In the genomic region with DNA sequence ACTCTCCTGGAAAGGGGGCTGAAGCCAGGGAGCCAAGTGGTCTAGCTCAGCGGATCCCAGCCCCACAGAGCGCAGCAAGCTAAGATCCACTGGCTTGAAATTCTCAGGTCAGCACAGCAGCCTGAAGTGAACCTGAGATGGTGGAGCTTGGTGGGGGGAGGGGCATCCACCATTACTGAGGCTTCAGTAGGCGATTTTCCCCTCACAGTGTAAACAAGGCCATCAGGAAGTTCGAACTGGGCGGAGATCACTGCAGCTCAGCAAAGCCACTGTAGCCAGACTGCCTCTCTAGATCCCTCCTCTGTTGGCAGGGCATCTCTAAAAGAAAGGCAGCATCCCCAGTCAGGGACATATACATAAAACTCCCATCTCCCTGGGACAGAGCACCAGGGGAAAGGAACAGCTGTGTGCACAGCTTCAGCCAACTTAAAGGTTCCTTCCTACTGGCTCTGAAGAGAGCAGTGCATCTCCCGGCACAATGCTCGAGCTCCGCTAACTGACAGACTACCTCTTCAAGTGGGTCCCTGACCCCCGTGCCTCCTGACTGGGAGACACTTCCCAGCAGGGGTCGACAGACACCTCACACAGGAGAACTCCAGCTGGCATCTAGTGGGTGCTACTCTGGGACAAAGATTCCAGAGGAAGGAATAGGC, we compare ENCODE assay signal across 21 cellular contexts.
"Had no signal": no experiment of that assay in that cellular context is flagged by ENCODE, and none has a peak within 500 bp of the region (broad histone marks: within the 10 kb centered on the region; RNA-seq: fewer than 3 reads in every experiment).

No MANE protein-coding gene starts in this region.

- H3K27ac ChIP-seq: brain microvascular endothelial cell, colonic mucosa, skin epidermis, suprapubic skin had no signal

- H3K27me3 ChIP-seq: brain microvascular endothelial cell, colonic mucosa, suprapubic skin had no signal

- H3K4me3 ChIP-seq: colonic mucosa, skin epidermis, suprapubic skin had no signal

- FAIRE-seq: endometrium had no signal

- DNase-seq: activated CD4-positive, alpha-beta T cell treated with anti-CD3 and anti-CD28 coated beads, Interleukin-2, amount 10 ng/mL, durations not matched to agents 24 days and 14 days; activated CD4-positive, CD25-positive, alpha-beta regulatory T cell; activated CD8-positive, alpha-beta memory T cell treated with anti-CD3 and anti-CD28 coated beads, Interleukin-2, amount 50 U/mL, for 4 hours; activated effector memory CD4-positive, alpha-beta T cell treated with Interleukin-2 at 50 U/mL for 16 hours; activated naive CD4-positive, alpha-beta T cell treated with anti-CD3 and anti-CD28 coated beads, Interleukin-2, amount 10 ng/mL, durations not matched to agents 7 days and 5 days; activated naive CD8-positive, alpha-beta T cell treated with anti-CD3 and anti-CD28 coated beads, Interleukin-2, amount 50 U/mL, for 24 hours; activated T-cell treated with anti-CD3 and anti-CD28 coated beads, Interleukin-2, amount 50 U/mL, for 48 hours; anterior cingulate cortex; brain microvascular endothelial cell; colonic mucosa; erythroblast; foreskin melanocyte; glutamatergic neuron; hippocampal formation; kidney glomerular epithelial cell; left ventricle myocardium superior; stimulated activated naive CD8-positive, alpha-beta T cell treated with anti-CD3 and anti-CD28 coated beads, Interleukin-15, amount 100 ng/mL, for 72 hours; trophoblast cell had no signal

- H3K36me3 ChIP-seq: brain microvascular endothelial cell, colonic mucosa, suprapubic skin had no signal

- ATAC-seq: activated naive CD8-positive, alpha-beta T cell treated with anti-CD3 and anti-CD28 coated beads, Interleukin-2, amount 50 U/mL, for 24 hours; left ventricle myocardium superior; stimulated activated naive CD8-positive, alpha-beta T cell treated with anti-CD3 and anti-CD28 coated beads, Interleukin-15, amount 100 ng/mL, for 72 hours had no signal

- H3K4me1 ChIP-seq: colonic mucosa, suprapubic skin had no signal

- H3K9me3 ChIP-seq: colonic mucosa, suprapubic skin had no signal
